ENCODE assay signal across 8 cellular contexts in the genomic region with DNA sequence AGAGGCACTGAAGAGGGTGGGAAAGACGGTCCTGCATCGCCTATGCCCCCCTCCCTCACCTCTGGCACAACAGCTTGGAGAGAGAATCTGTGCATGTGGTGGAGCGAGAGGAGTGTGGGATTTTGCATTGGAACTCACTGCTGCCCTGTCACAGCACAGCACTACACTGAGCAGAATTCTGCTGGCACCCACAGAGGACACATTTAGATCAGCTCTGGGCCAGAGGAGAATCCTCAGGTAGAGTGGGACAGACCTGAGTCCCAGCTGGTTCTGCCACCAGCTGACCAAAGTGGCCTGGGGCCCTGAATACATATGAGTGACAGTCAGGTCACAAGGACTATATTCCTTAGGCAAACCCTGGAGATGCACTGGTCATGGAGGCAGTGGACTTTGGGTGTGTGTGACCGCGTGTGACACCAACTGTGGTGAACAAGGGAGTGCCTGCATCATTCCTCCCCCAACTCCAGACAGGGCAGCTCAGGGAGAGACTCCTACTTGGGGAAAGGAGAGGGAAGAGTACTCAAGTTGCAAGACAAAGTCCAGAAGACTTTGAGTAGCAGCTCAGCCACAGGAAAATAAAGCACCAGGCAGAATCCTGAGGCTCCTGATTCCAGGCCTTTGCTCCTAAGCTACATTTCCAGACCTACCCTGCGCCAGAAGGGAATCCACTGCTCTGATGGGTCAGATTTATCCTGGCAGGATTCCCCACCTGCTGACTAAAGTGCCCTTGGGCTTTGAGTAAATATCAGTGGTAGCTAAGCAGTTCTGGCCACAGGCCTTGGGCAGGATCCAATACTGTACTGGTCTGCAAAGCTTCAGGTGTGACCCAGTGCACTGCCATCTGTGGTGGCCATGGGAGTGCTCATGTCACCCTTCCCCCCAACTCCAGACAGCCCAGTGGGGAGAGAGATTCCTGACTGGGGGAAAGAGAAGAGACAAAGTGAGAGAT. TPM values are rescaled to one million over a fixed set of nuclear protein-coding genes. Genes with fewer than 3 reads are reported as not detected.
A peak's percentile ranks its signal among the peaks of the same experiment; 100 is the strongest.
DNase-seq lines count a peak whose midpoint lies in the region; ATAC-seq and TF ChIP-seq lines count a peak whose summit lies in the region.
"Had no signal": no experiment of that assay in that cellular context is flagged by ENCODE, and none has a peak within 500 bp of the region (broad histone marks: within the 10 kb centered on the region; RNA-seq: fewer than 3 reads in every experiment).

No MANE protein-coding gene starts in this region.

- H3K4me1 Mint-ChIP-seq in chondrocyte (ENCODE audit: low read depth) (peaks cover 7% of the 10 kb centered on the region), osteocyte (ENCODE audit: unreplicated experiment) (no peaks in the 10 kb centered on the region)
- H3K4me1 Mint-ChIP-seq: immature natural killer cell had no signal

- DNase-seq in MG63 (peak; percentile 54), chondrocyte (ENCODE audit: low spot score) (no peak), middle frontal gyrus (ENCODE audit: extremely low spot score, low spot score) (no peak), osteocyte (ENCODE audit: extremely low spot score, unreplicated experiment) (no peak)
- DNase-seq: activated CD4-positive, alpha-beta T cell treated with anti-CD3 and anti-CD28 coated beads for 1 hour; immature natural killer cell had no signal

- H3K36me3 ChIP-seq in MG63 = no peaks in the 10 kb centered on the region
- H3K36me3 ChIP-seq in rectal smooth muscle tissue (ENCODE audit: control insufficient read depth, insufficient read depth, low read length) = no peaks in the 10 kb centered on the region

- H3K9ac ChIP-seq in rectal smooth muscle tissue (ENCODE audit: low read length) = no peak overlapping the region

- H3K27ac Mint-ChIP-seq in chondrocyte (ENCODE audit: unreplicated experiment) (peak overlapping the region; percentile 13), osteocyte (ENCODE audit: unreplicated experiment) (no peak overlapping the region)
- H3K27ac Mint-ChIP-seq: immature natural killer cell had no signal

- H3K4me3 ChIP-seq in MG63 (no peak overlapping the region), rectal smooth muscle tissue (ENCODE audit: low read length) (no peak overlapping the region)

- no peaks in the 10 kb centered on the region for H3K27me3 ChIP-seq in MG63
- no peaks in the 10 kb centered on the region for H3K27me3 ChIP-seq in rectal smooth muscle tissue (ENCODE audit: control insufficient read depth, insufficient read depth, low read length)

- no peaks in the 10 kb centered on the region for H3K9me3 Mint-ChIP-seq in chondrocyte (ENCODE audit: low read depth)
- H3K9me3 Mint-ChIP-seq in osteocyte (ENCODE audit: unreplicated experiment) = peaks cover 5% of the 10 kb centered on the region
- H3K9me3 Mint-ChIP-seq: immature natural killer cell had no signal

- H3K4me3 Mint-ChIP-seq in chondrocyte (ENCODE audit: unreplicated experiment) = no peak overlapping the region
- no peak overlapping the region for H3K4me3 Mint-ChIP-seq in osteocyte (ENCODE audit: unreplicated experiment)
- H3K4me3 Mint-ChIP-seq: immature natural killer cell had no signal

- no peak for ATAC-seq in GM18861 (IDR thresholded peaks at IDR 0.05; ENCODE audit: unreplicated experiment)

- H3K4me1 ChIP-seq in rectal smooth muscle tissue (ENCODE audit: control insufficient read depth, insufficient read depth, low read length) = peaks cover 4% of the 10 kb centered on the region

- peak overlapping the region; percentile 85 for H3K27ac ChIP-seq in rectal smooth muscle tissue (ENCODE audit: low read depth, low read length)

- no peak for TF ChIP-seq CTCF in chondrocyte (IDR thresholded peaks at IDR 0.05)
- no peak for TF ChIP-seq CTCF in osteocyte (IDR thresholded peaks at IDR 0.05)

- H3K36me3 Mint-ChIP-seq in chondrocyte (ENCODE audit: low read depth) (no peaks in the 10 kb centered on the region), osteocyte (ENCODE audit: unreplicated experiment) (peaks cover 2% of the 10 kb centered on the region)

- H3K27me3 Mint-ChIP-seq in chondrocyte (ENCODE audit: low read depth) = no peaks in the 10 kb centered on the region
- no peaks in the 10 kb centered on the region for H3K27me3 Mint-ChIP-seq in osteocyte (ENCODE audit: unreplicated experiment)

- no peaks in the 10 kb centered on the region for H3K9me3 ChIP-seq in MG63

RNA-seq across cellular contexts. Expression of gene ACOT1, which starts 10.6 kb away (rescaled TPM):
- total RNA-seq in MG63 (2014; rRNA removed; shearing (Covaris generic); ENCODE audit: low replicate concordance) = 0.16 TPM in 1 of 2 replicates, not detected in the other
- 12.0 to 15.7 TPM (median 14.8 TPM) in 3 replicates for total RNA-seq in chondrocyte
- 8.7 and 9.4 TPM in 2 replicates for total RNA-seq in osteocyte

RNA-seq across cellular contexts. Expression of gene HEATR4, which starts 32.4 kb away (rescaled TPM):
- not detected in 2 replicates for total RNA-seq in MG63 (2014; rRNA removed; shearing (Covaris generic); ENCODE audit: low replicate concordance)
- total RNA-seq in chondrocyte (0.27 TPM in 1 of 3 replicates, not detected in the others), osteocyte (0.46 TPM in 1 of 2 replicates, not detected in the other)

RNA-seq across cellular contexts. Expression of gene RIOX1, which starts 35.6 kb away (rescaled TPM):
- 14.2 and 23.6 TPM in 2 replicates for total RNA-seq in MG63 (2014; rRNA removed; shearing (Covaris generic); ENCODE audit: low replicate concordance)
- total RNA-seq in chondrocyte (12.4 to 13.1 TPM (median 12.9 TPM) in 3 replicates), osteocyte (14.8 and 16.3 TPM in 2 replicates)

RNA-seq across cellular contexts. Expression of gene ACOT2, which starts 42.7 kb away (rescaled TPM):
- 27.8 and 33.4 TPM in 2 replicates for total RNA-seq in MG63 (2014; rRNA removed; shearing (Covaris generic); ENCODE audit: low replicate concordance)
- total RNA-seq in chondrocyte (38.0 to 48.5 TPM (median 46.4 TPM) in 3 replicates), osteocyte (37.7 and 39.4 TPM in 2 replicates)
